8 cellular contexts compared by ENCODE assay signal in genomic region chr20:2101057-2101934, GRCh38. TPM values are rescaled to one million over a fixed set of nuclear protein-coding genes. Genes with fewer than 3 reads are reported as not detected.
DNase-seq lines count a peak whose midpoint lies in the region; ATAC-seq and TF ChIP-seq lines count a peak whose summit lies in the region.

STK35 (plus strand) TSS chr20:2101827; CDS start chr20:2101882, 55 bp downstream.

- peak within 1 kb of the TSS; percentile 98 for H3K9ac ChIP-seq in BLaER1

- no peak for TF ChIP-seq CTCF in natural killer cell (IDR thresholded peaks at IDR 0.05)
- TF ChIP-seq CTCF in tibial artery (IDR thresholded peaks at IDR 0.05) = no peak

- H3K4me3 ChIP-seq in BLaER1 = peak within 1 kb of the TSS; percentile 96
- peak within 1 kb of the TSS; percentile 84 to 98 for H3K4me3 ChIP-seq in tibial artery

- peak within 1 kb of the TSS; percentile 92 for H3K4me3 Mint-ChIP-seq in natural killer cell

- H4K20me1 ChIP-seq in BLaER1 = peaks cover 36% of the 10 kb centered on the region

- intact Hi-C loops in natural killer cell (cut with micrococcal nuclease) = no loop called here
- intact Hi-C loops in tibial artery (cut with DNase I; ENCODE audit: low total_unique reads) = loop anchor here (5.0 kb wide), 2 partner anchors 204 to 299 kb away; partner anchors contain the start of gene SIRPA

- no peaks in the 10 kb centered on the region for H3K27me3 Mint-ChIP-seq in natural killer cell (ENCODE audit: low read depth in 2 of 2)

- ATAC-seq in GM19043 (IDR thresholded peaks at IDR 0.05; ENCODE audit: low read depth, unreplicated experiment) = peak; percentile 36
- ATAC-seq in HG03159 (IDR thresholded peaks at IDR 0.05; ENCODE audit: unreplicated experiment) = peak; percentile 38
- ATAC-seq in natural killer cell = peak; percentile 8 to 18 (median 12)

- peak within 1 kb of the TSS; percentile 96 to 97 for H3K27ac Mint-ChIP-seq in natural killer cell

- H3K36me3 ChIP-seq in BLaER1 (peaks cover 19% of the 10 kb centered on the region), tibial artery (no peaks in the 10 kb centered on the region)

- H3K9me3 ChIP-seq in BLaER1 = no peaks in the 10 kb centered on the region
- no peaks in the 10 kb centered on the region for H3K9me3 ChIP-seq in tibial artery

- H3K27ac ChIP-seq in BLaER1 (peak within 1 kb of the TSS; percentile 99), epithelial cell of prostate (peak within 1 kb of the TSS; percentile 94), tibial artery (peak within 1 kb of the TSS; percentile 98 to 99)

- H3K9me3 Mint-ChIP-seq in natural killer cell = no peaks in the 10 kb centered on the region

- H3K4me1 ChIP-seq in BLaER1 (peaks cover 31% of the 10 kb centered on the region), tibial artery (peaks cover 0 to 33% (median 25%) of the 10 kb centered on the region in 4 donors)

- peak within 1 kb of the TSS; percentile 95 for H3K4me2 ChIP-seq in BLaER1

- no peaks in the 10 kb centered on the region for H3K36me3 Mint-ChIP-seq in natural killer cell

- no peaks in the 10 kb centered on the region for H3K27me3 ChIP-seq in BLaER1
- H3K27me3 ChIP-seq in tibial artery = no peaks in the 10 kb centered on the region

- peaks cover 38 to 39% of the 10 kb centered on the region in 2 donors for H3K4me1 Mint-ChIP-seq in natural killer cell

- peak; percentile 90 for DNase-seq in NCI-H345 (lab: John Stamatoyannopoulos, UW)
- peak; percentile 34 to 35 for DNase-seq in activated CD8-positive, alpha-beta memory T cell treated with anti-CD3 and anti-CD28 coated beads for 4 hours (ENCODE audit: low read depth in 2 of 2)
- no peak for DNase-seq in epithelial cell of prostate (ENCODE audit: low read depth, low spot score)
- DNase-seq in natural killer cell = no peak
- DNase-seq in tibial artery = no peak

RNA-seq across cellular contexts. Expression of gene STK35, which starts in this region (rescaled TPM):
- 10 to 100 TPM; 18.7 to 24.5 (median 21.9) TPM for total RNA-seq in natural killer cell

Comparison
In these comparisons a context has a peak if more than half of its experiments do, and no peak if none do; other contexts are left out.
1. DNase-seq: peak in NCI-H345 (single experiment) and activated CD8-positive, alpha-beta memory T cell treated with anti-CD3 and anti-CD28 coated beads for 4 hours (2 of 2); none in epithelial cell of prostate (single experiment), natural killer cell (single experiment) and tibial artery (0 of 2).
2. Peak in every context shown above with its lines, with median percentiles within 50 percentile points of each other: H3K27ac ChIP-seq and ATAC-seq.